In genomic region chr10:6766480-6766879, GRCh38 we compare ENCODE assay signal across 1 cellular context.
TF ChIP-seq lines count a peak whose summit lies in the region.

No MANE protein-coding gene starts in this region.

TF ChIP-seq in IMR-90, 13 proteins besides CTCF, POLR2A, EP300 and RAD21 (continued from another document):
- no peak for TF ChIP-seq NFE2L2 (IDR thresholded peaks at IDR 0.05; ENCODE audit: low read depth, low read length)
